Comparison of ENCODE assay signal across 8 cellular contexts in genomic region chr20:324177-325042, GRCh38. TPM values are rescaled to one million over a fixed set of nuclear protein-coding genes. Genes with fewer than 3 reads are reported as not detected.
DNase-seq lines count a peak whose midpoint lies in the region; ATAC-seq and TF ChIP-seq lines count a peak whose summit lies in the region.

No MANE protein-coding gene starts in this region.

- H3K4me3 ChIP-seq in fibroblast of mammary gland (ENCODE audit: control insufficient read depth, low read depth, low read length), result peak overlapping the region; percentile 68

- no peaks in the 10 kb centered on the region for H3K9me3 ChIP-seq in KOPT-K1 (ENCODE audit: insufficient read depth, low read length, poor library complexity, severe bottlenecking)

- H3K36me3 ChIP-seq in KOPT-K1 (ENCODE audit: insufficient read depth, low read length), result no peaks in the 10 kb centered on the region

- ATAC-seq in GM21786 (IDR thresholded peaks at IDR 0.05; ENCODE audit: unreplicated experiment) (peak; percentile 38), natural killer cell (peak; percentile 72 to 88 (median 74))

- H3K36me3 Mint-ChIP-seq in natural killer cell, result no peaks in the 10 kb centered on the region

- intact Hi-C loops in natural killer cell (cut with micrococcal nuclease), result loop anchor here (1.0 to 2.0 kb wide), 2 partner anchors 14 to 26 kb away; no protein-coding TSS in a partner anchor

- peak overlapping the region; percentile 70 to 74 for H3K27ac Mint-ChIP-seq in natural killer cell

- peak overlapping the region; percentile 91 for H3K4me3 Mint-ChIP-seq in natural killer cell

- TF ChIP-seq CTCF in fibroblast of mammary gland (conservative IDR thresholded peaks at IDR 0.05; ENCODE audit: control insufficient read depth, insufficient read depth, low read depth, low read length), result peak; percentile 39
- peak; percentile 20 for TF ChIP-seq CTCF in natural killer cell (IDR thresholded peaks at IDR 0.05)

- DNase-seq in Daoy (ENCODE audit: low read depth) (peak; percentile 93), RKO (ENCODE audit: low spot score) (peak; percentile 92), fibroblast of mammary gland (ENCODE audit: low read depth) (peak; percentile 76), natural killer cell (peak; percentile 88)
- DNase-seq in activated T-helper 1 cell treated with anti-CD3 and anti-CD28 coated beads, Interleukin-2, amount 50 U/mL, for 16 hours (ENCODE audit: low read depth in 1 of 2, low spot score in 1 of 2), result peak; percentile 75 to 82
- peak; percentile 64 to 84 (median 83) for DNase-seq in stimulated activated naive CD4-positive, alpha-beta T cell (lab: John Stamatoyannopoulos, UW)

- peaks cover 0 to 11% of the 10 kb centered on the region in 2 donors for H3K4me1 Mint-ChIP-seq in natural killer cell

- peak overlapping the region; percentile 66 for H3K27ac ChIP-seq in KOPT-K1 (ENCODE audit: low read depth, low read length, poor library complexity, severe bottlenecking)

- no peaks in the 10 kb centered on the region for H3K9me3 Mint-ChIP-seq in natural killer cell

- H3K27me3 Mint-ChIP-seq in natural killer cell (ENCODE audit: low read depth in 2 of 2), result no peaks in the 10 kb centered on the region

RNA-seq across cellular contexts. Expression of gene SOX12, which starts 0.9 kb away (rescaled TPM):
- 1.1 and 1.5 TPM in 2 replicates for total RNA-seq in Daoy (2014; rRNA removed; shearing (Covaris generic))
- 1 to 10 TPM; 2.3 to 4.6 (median 2.9) TPM for total RNA-seq in natural killer cell

RNA-seq across cellular contexts. Expression of gene NRSN2, which starts 22.5 kb away (rescaled TPM):
- 19.2 and 19.3 TPM in 2 replicates for total RNA-seq in Daoy (2014; rRNA removed; shearing (Covaris generic))
- total RNA-seq in natural killer cell, result 1 to 10 TPM; 6.6 to 9.3 (median 8.4) TPM

RNA-seq across cellular contexts. Expression of gene ZCCHC3, which starts 27.0 kb away (rescaled TPM):
- total RNA-seq in Daoy (2014; rRNA removed; shearing (Covaris generic)), result 14.3 and 15.8 TPM in 2 replicates
- total RNA-seq in natural killer cell, result 10 to 100 TPM; 19.2 to 24.0 (median 20.6) TPM

RNA-seq across cellular contexts. Expression of gene C20orf96, which starts 33.9 kb away (rescaled TPM):
- 0.51 and 0.57 TPM in 2 replicates for total RNA-seq in Daoy (2014; rRNA removed; shearing (Covaris generic))
- total RNA-seq in natural killer cell, result 1 to 10 TPM; 3.8 to 4.3 (median 4.1) TPM

RNA-seq across cellular contexts. Expression of gene TRIB3, which starts 56.1 kb away (rescaled TPM):
- 11.2 and 16.3 TPM in 2 replicates for total RNA-seq in Daoy (2014; rRNA removed; shearing (Covaris generic))
- total RNA-seq in natural killer cell, result 1 to 10 TPM; 4.0 to 8.9 (median 7.7) TPM

Comparison
In these comparisons a context has a peak if more than half of its experiments do, and no peak if none do; other contexts are left out.
1. Peak in every context shown above with its lines: DNase-seq, ATAC-seq, H3K4me3 ChIP-seq and H3K27ac ChIP-seq.